Comparison of ENCODE assay signal across 26 cellular contexts in genomic region chr10:58555930-58556311, GRCh38. TPM values are rescaled to one million over a fixed set of nuclear protein-coding genes. Genes with fewer than 3 reads are reported as not detected.
"Had no signal": no experiment of that assay in that cellular context is flagged by ENCODE, and none has a peak within 500 bp of the region (broad histone marks: within the 10 kb centered on the region; RNA-seq: fewer than 3 reads in every experiment).

No MANE protein-coding gene starts in this region.

- H3K27me3 Mint-ChIP-seq: activated CD4-positive, alpha-beta memory T cell treated with anti-CD3 and anti-CD28 coated beads, Interleukin-2, amount 10 ng/mL, durations not matched to agents 7 days and 5 days; central memory CD8-positive, alpha-beta T cell; dendritic cell treated with granulocyte-macrophage colony-stimulating factor and Interleukin-4, amounts not matched to agents 40 ng/mL and 50 ng/mL, for 4 days; stimulated activated naive CD8-positive, alpha-beta T cell treated with anti-CD3 and anti-CD28 coated beads, Interleukin-15, amount 100 ng/mL, for 72 hours; T-helper 17 cell had no signal

- ATAC-seq: foreskin keratinocyte; heart left ventricle; natural killer cell; stimulated activated effector memory CD8-positive, alpha-beta T cell treated with anti-CD3 and anti-CD28 coated beads, Interleukin-12 subunit alpha, Interleukin-12 subunit beta, amount 100 ng/mL, for 72 hours; stimulated activated naive CD8-positive, alpha-beta T cell treated with anti-CD3 and anti-CD28 coated beads, Interleukin-15, amount 100 ng/mL, for 72 hours; T-helper 17 cell had no signal

- H3K36me3 ChIP-seq: esophagus muscularis mucosa, heart left ventricle, upper lobe of left lung, vagina had no signal

- DNase-seq: activated CD4-positive, alpha-beta memory T cell treated with anti-CD3 and anti-CD28 coated beads, Interleukin-2, amount 10 ng/mL, durations not matched to agents 7 days and 5 days; activated CD4-positive, alpha-beta T cell treated with anti-CD3 and anti-CD28 coated beads for 1 hour; activated CD4-positive, alpha-beta T cell treated with anti-CD3 and anti-CD28 coated beads, Interleukin-2, amount 10 ng/mL, durations not matched to agents 7 days and 5 days; activated T-cell treated with anti-CD3 and anti-CD28 coated beads, Interleukin-2, amount 50 U/mL, for 48 hours; anterior cingulate cortex; endodermal cell; foreskin keratinocyte; heart left ventricle; natural killer cell; posterior cingulate gyrus; stimulated activated CD4-positive, alpha-beta T cell treated with anti-CD3 and anti-CD28 coated beads, Interleukin-12 subunit alpha, Interleukin-12 subunit beta, amount 100 ng/mL, for 4 hours; stimulated activated CD4-positive, alpha-beta T cell treated with anti-CD3 and anti-CD28 coated beads, Interleukin-4, amount 100 ng/mL, for 24 hours; stimulated activated naive CD8-positive, alpha-beta T cell treated with anti-CD3 and anti-CD28 coated beads, Interleukin-15, amount 100 ng/mL, for 72 hours; substantia nigra; T-helper 17 cell; T1000; upper lobe of left lung had no signal

- H3K9me3 ChIP-seq: vagina had no signal

- H3K36me3 Mint-ChIP-seq: activated naive CD4-positive, alpha-beta T cell treated with anti-CD3 and anti-CD28 coated beads, Interleukin-2, amount 50 U/mL, for 24 hours; stimulated activated effector memory CD8-positive, alpha-beta T cell treated with anti-CD3 and anti-CD28 coated beads, Interleukin-12 subunit alpha, Interleukin-12 subunit beta, amount 100 ng/mL, for 72 hours had no signal

- FAIRE-seq: bronchial epithelial cell had no signal

- H3K27ac ChIP-seq: esophagus muscularis mucosa, foreskin keratinocyte, heart left ventricle, skin epidermis, upper lobe of left lung, vagina had no signal

- H3K9me3 Mint-ChIP-seq: activated CD4-positive, alpha-beta memory T cell treated with anti-CD3 and anti-CD28 coated beads, Interleukin-2, amount 10 ng/mL, durations not matched to agents 7 days and 5 days; activated T-helper 2 cell treated with anti-CD3 and anti-CD28 coated beads, Interferon-gamma antibody, Interleukin-2, Interleukin-4, amounts not matched to agents 10 μg/mL and 5 μg/mL and 100 μg/mL, durations not matched to agents 14 hours and 24 hours and 36 hours; stimulated activated effector memory CD8-positive, alpha-beta T cell treated with anti-CD3 and anti-CD28 coated beads, Interleukin-12 subunit alpha, Interleukin-12 subunit beta, amount 100 ng/mL, for 72 hours had no signal

- H3K4me1 Mint-ChIP-seq: activated CD4-positive, alpha-beta memory T cell treated with anti-CD3 and anti-CD28 coated beads, Interleukin-2, amount 10 ng/mL, durations not matched to agents 7 days and 5 days; activated CD4-positive, alpha-beta T cell treated with anti-CD3 and anti-CD28 coated beads, Interleukin-2, amount 10 ng/mL, durations not matched to agents 7 days and 5 days; activated naive CD4-positive, alpha-beta T cell treated with anti-CD3 and anti-CD28 coated beads, Interleukin-2, amount 50 U/mL, for 24 hours; central memory CD8-positive, alpha-beta T cell; natural killer cell; stimulated activated effector memory CD8-positive, alpha-beta T cell treated with anti-CD3 and anti-CD28 coated beads, Interleukin-12 subunit alpha, Interleukin-12 subunit beta, amount 100 ng/mL, for 72 hours; stimulated activated naive CD8-positive, alpha-beta T cell treated with anti-CD3 and anti-CD28 coated beads, Interleukin-15, amount 100 ng/mL, for 72 hours had no signal

- H3K4me1 ChIP-seq: esophagus muscularis mucosa, foreskin keratinocyte, heart left ventricle, upper lobe of left lung, vagina had no signal

- H3K4me3 Mint-ChIP-seq: activated CD4-positive, alpha-beta memory T cell treated with anti-CD3 and anti-CD28 coated beads, Interleukin-2, amount 10 ng/mL, durations not matched to agents 7 days and 5 days; activated CD4-positive, alpha-beta T cell treated with anti-CD3 and anti-CD28 coated beads, Interleukin-2, amount 10 ng/mL, durations not matched to agents 7 days and 5 days; activated naive CD4-positive, alpha-beta T cell treated with anti-CD3 and anti-CD28 coated beads, Interleukin-2, amount 50 U/mL, for 24 hours; central memory CD8-positive, alpha-beta T cell; dendritic cell treated with granulocyte-macrophage colony-stimulating factor and Interleukin-4, amounts not matched to agents 40 ng/mL and 50 ng/mL, for 4 days; endodermal cell; natural killer cell; stimulated activated effector memory CD8-positive, alpha-beta T cell treated with anti-CD3 and anti-CD28 coated beads, Interleukin-12 subunit alpha, Interleukin-12 subunit beta, amount 100 ng/mL, for 72 hours; stimulated activated naive CD8-positive, alpha-beta T cell treated with anti-CD3 and anti-CD28 coated beads, Interleukin-15, amount 100 ng/mL, for 72 hours; T-helper 17 cell had no signal

- H3K27ac Mint-ChIP-seq: activated CD4-positive, alpha-beta memory T cell treated with anti-CD3 and anti-CD28 coated beads, Interleukin-2, amount 10 ng/mL, durations not matched to agents 7 days and 5 days; activated CD4-positive, alpha-beta T cell treated with anti-CD3 and anti-CD28 coated beads, Interleukin-2, amount 10 ng/mL, durations not matched to agents 7 days and 5 days; activated naive CD4-positive, alpha-beta T cell treated with anti-CD3 and anti-CD28 coated beads, Interleukin-2, amount 50 U/mL, for 24 hours; activated T-helper 2 cell treated with anti-CD3 and anti-CD28 coated beads, Interferon-gamma antibody, Interleukin-2, Interleukin-4, amounts not matched to agents 10 μg/mL and 5 μg/mL and 100 μg/mL, durations not matched to agents 14 hours and 24 hours and 36 hours; dendritic cell treated with granulocyte-macrophage colony-stimulating factor and Interleukin-4, amounts not matched to agents 40 ng/mL and 50 ng/mL, for 4 days; endodermal cell; natural killer cell; stimulated activated effector memory CD8-positive, alpha-beta T cell treated with anti-CD3 and anti-CD28 coated beads, Interleukin-12 subunit alpha, Interleukin-12 subunit beta, amount 100 ng/mL, for 72 hours; stimulated activated naive CD8-positive, alpha-beta T cell treated with anti-CD3 and anti-CD28 coated beads, Interleukin-15, amount 100 ng/mL, for 72 hours; T-helper 17 cell had no signal

- H3K27me3 ChIP-seq: esophagus muscularis mucosa, foreskin keratinocyte, heart left ventricle, upper lobe of left lung, vagina had no signal

- H3K4me3 ChIP-seq: esophagus muscularis mucosa, heart left ventricle, skin epidermis, upper lobe of left lung, vagina had no signal

RNA-seq across cellular contexts. Expression of gene BICC1, which starts 43.2 kb away (rescaled TPM):
- total RNA-seq: activated CD4-positive, alpha-beta T cell treated with anti-CD3 and anti-CD28 coated beads, Interleukin-2, amount 10 ng/mL, durations not matched to agents 7 days and 5 days; T-helper 17 cell had no signal
